8 cellular contexts compared by ENCODE assay signal in the genomic region with DNA sequence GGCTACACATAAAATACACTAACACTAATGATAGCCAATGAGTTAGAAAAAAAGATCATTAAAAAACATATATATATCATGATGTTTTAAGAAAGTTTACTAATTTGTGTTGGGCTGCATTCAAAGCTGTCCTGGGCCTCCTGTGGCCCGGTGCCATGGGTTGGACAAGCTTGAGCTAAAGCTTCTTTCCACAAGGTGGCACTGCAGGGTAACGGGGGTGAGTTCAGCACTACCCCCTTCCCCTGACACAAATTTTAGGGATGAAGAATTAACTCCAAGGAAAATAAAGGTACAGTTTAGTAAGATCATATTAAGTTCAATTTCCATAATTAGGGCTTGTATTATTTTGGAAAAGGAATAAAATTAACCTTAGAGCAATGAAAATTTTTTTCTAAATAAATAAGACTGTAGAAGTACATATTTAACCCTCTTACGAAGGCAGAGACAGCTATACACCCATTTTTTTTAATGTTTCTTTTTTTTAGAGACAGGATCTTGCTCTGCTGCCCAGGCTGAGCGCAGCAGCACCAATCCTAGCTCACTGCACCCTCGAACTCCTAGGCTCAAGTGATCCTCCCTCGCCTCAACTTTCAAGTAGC. TPM values are rescaled to one million over a fixed set of nuclear protein-coding genes. Genes with fewer than 3 reads are reported as not detected.
DNase-seq lines count a peak whose midpoint lies in the region; ATAC-seq and TF ChIP-seq lines count a peak whose summit lies in the region.

No MANE protein-coding gene starts in this region.

- no peak overlapping the region for H3K27ac ChIP-seq in lung (ENCODE audit: low read depth in 1 of 2, low read length in 1 of 2)

- no peaks in the 10 kb centered on the region for H3K27me3 ChIP-seq in lung (ENCODE audit: control insufficient read depth, insufficient read depth)

- H3K4me3 ChIP-seq in AG04449 (ENCODE audit: low read depth, low read length), result no peak overlapping the region
- no peak overlapping the region for H3K4me3 ChIP-seq in lung

- H3K9me3 ChIP-seq in lung (ENCODE audit: control insufficient read depth in 2 of 2, insufficient read depth in 1 of 2, low read length in 1 of 2), result no peaks in the 10 kb centered on the region

- no peak for DNase-seq in AG04449 (ENCODE audit: low read depth, low spot score)
- DNase-seq in H4 (ENCODE audit: low spot score), result peak; percentile 63
- peak; percentile 70 for DNase-seq in NCI-H510A treated with DMSO at 0.1 percent for 48 hours (lab: John Stamatoyannopoulos, UW)
- peak; percentile 65 to 75 for DNase-seq in activated CD4-positive, alpha-beta T cell treated with anti-CD3 and anti-CD28 coated beads, Interleukin-2, amount 50 U/mL, for 48 hours
- DNase-seq in ecto neural progenitor cell (ENCODE audit: low spot score), result peak; percentile 63
- peak; percentile 83 for DNase-seq in lung (ENCODE audit: low spot score)
- DNase-seq in stimulated activated CD8-positive, alpha-beta memory T cell treated with anti-CD3 and anti-CD28 coated beads, Interleukin-15, amount 100 ng/mL, for 24 hours (ENCODE audit: low read depth), result peak; percentile 15

- no peaks in the 10 kb centered on the region for H3K36me3 ChIP-seq in lung (ENCODE audit: control insufficient read depth in 2 of 2, insufficient read depth in 2 of 2, low read length in 2 of 2)

- 42 to 51% methylated on average over 6 of the region's 6 CpGs for WGBS in lung, 2 donors

- TF ChIP-seq CTCF in AG04449 (IDR thresholded peaks at IDR 0.05; ENCODE audit: insufficient read depth, low read length, missing control alignments) (peak; percentile 82), lung (IDR thresholded peaks at IDR 0.05; ENCODE audit: control extremely low read depth, extremely low read depth) (peak; percentile 77)

- ATAC-seq in lung (ENCODE audit: insufficient read depth, low FRiP score) (peak; percentile 80), HG02970 (IDR thresholded peaks at IDR 0.05; ENCODE audit: low FRiP score, unreplicated experiment) (no peak)

- CTCF ChIA-PET in AG04449 (lab: Yijun Ruan, JAX), result interaction anchor here (0.6 to 6.2 kb wide), 35 partner anchors 8 to 269 kb away, joined by 3 to 86 read pairs (median 4); partner anchors contain the start of gene TDRD9

- H3K4me1 ChIP-seq in lung (ENCODE audit: control insufficient read depth in 2 of 2, insufficient read depth in 2 of 2, low read length in 2 of 2), result peaks cover 2 to 7% of the 10 kb centered on the region in 2 donors

- POLR2A ChIA-PET in AG04449 (lab: Yijun Ruan, JAX), result interaction anchor here (0.6 to 0.9 kb wide), 2 partner anchors 102 to 106 kb away, joined by 3 read pairs; no protein-coding TSS in a partner anchor

RNA-seq across cellular contexts. Expression of gene PPP1R13B, which starts 38.9 kb away (rescaled TPM):
- total RNA-seq in H4 (2014; rRNA removed; shearing (Covaris generic)), result 2.6 and 2.9 TPM in 2 replicates
- total RNA-seq in lung, result 10 to 100 TPM; 47.5 to 66.6 TPM
- 10 to 100 TPM; 12.0 to 29.2 TPM for polyA plus RNA-seq in lung

Comparison
In these comparisons a context has a peak if more than half of its experiments do, and no peak if none do; other contexts are left out.
1. RNA of gene PPP1R13B, which starts 38.9 kb away (total RNA-seq): 47.5 to 66.6 TPM in lung; 2.6 to 2.9 TPM in H4; every median in the first group is over 10 times any median in the second.